ENCODE assay signal across 8 cellular contexts in genomic region chr3:47782538-47783308, GRCh38. TPM values are rescaled to one million over a fixed set of nuclear protein-coding genes. Genes with fewer than 3 reads are reported as not detected.
DNase-seq lines count a peak whose midpoint lies in the region; ATAC-seq and TF ChIP-seq lines count a peak whose summit lies in the region.

No MANE protein-coding gene starts in this region.

- intact Hi-C loops in heart left ventricle (cut with DNase I) (loop anchor here in 4 of 10 donors (5.0 to 10.0 kb wide), 4 partner anchors 40 to 270 kb away; partner anchors contain the start of gene ELP6 (in 1 of the 4)), Right ventricle myocardium superior (cut with DNase I) (no loop called here), thyroid gland (cut with DNase I) (no loop called here)
- intact Hi-C loops in activated T-helper 2 cell treated with anti-CD3 and anti-CD28 coated beads, Interferon-gamma antibody, Interleukin-2, Interleukin-4, amounts not matched to agents 10 μg/mL and 5 μg/mL and 100 μg/mL, durations not matched to agents 14 hours and 24 hours and 36 hours (cut with micrococcal nuclease): loop anchor here (1.0 to 5.0 kb wide), 2 partner anchors 21 to 620 kb away; partner anchors contain the start of genes DHX30 and SETD2

- peak overlapping the region; percentile 91 for H3K4me3 Mint-ChIP-seq in activated T-helper 2 cell treated with anti-CD3 and anti-CD28 coated beads, Interferon-gamma antibody, Interleukin-2, Interleukin-4, amounts not matched to agents 10 μg/mL and 5 μg/mL and 100 μg/mL, durations not matched to agents 14 hours and 24 hours and 36 hours (ENCODE audit: low read depth)

- H3K27me3 ChIP-seq in heart left ventricle (no peaks in the 10 kb centered on the region), thyroid gland (no peaks in the 10 kb centered on the region)

- TF ChIP-seq CTCF in heart left ventricle (IDR thresholded peaks at IDR 0.05): no peak
- TF ChIP-seq CTCF in thyroid gland (IDR thresholded peaks at IDR 0.05): no peak

- no peak for DNase-seq in heart left ventricle
- DNase-seq in Right ventricle myocardium superior: no peak
- no peak for DNase-seq in activated T-helper 2 cell treated with anti-CD3 and anti-CD28 coated beads, Interferon-gamma antibody, Interleukin-2, Interleukin-4, amounts not matched to agents 10 μg/mL and 5 μg/mL and 100 μg/mL, durations not matched to agents 14 hours and 24 hours and 36 hours (ENCODE audit: low spot score)
- DNase-seq in kidney tubule cell (ENCODE audit: low spot score): peak; percentile 61
- no peak for DNase-seq in thyroid gland
- DNase-seq in cerebellar cortex (ENCODE audit: low spot score): no peak
- DNase-seq in stimulated activated CD4-positive, alpha-beta T cell treated with anti-CD3 and anti-CD28 coated beads, Interleukin-12 subunit alpha, Interleukin-12 subunit beta, amount 100 ng/mL, for 4 hours: no peak

- H3K4me3 ChIP-seq in heart left ventricle (peak overlapping the region in 11 of 12 donors; percentile 60 to 98 (median 89)), thyroid gland (replicated peaks in 1 of 3) (peak overlapping the region; percentile 1 to 91 (median 33))

- no peaks in the 10 kb centered on the region for H3K9me3 Mint-ChIP-seq in activated T-helper 2 cell treated with anti-CD3 and anti-CD28 coated beads, Interferon-gamma antibody, Interleukin-2, Interleukin-4, amounts not matched to agents 10 μg/mL and 5 μg/mL and 100 μg/mL, durations not matched to agents 14 hours and 24 hours and 36 hours

- 82 to 91% (median 83%) methylated on average over 19 of the region's 19 CpGs for WGBS in heart left ventricle, 4 donors
- WGBS in thyroid gland, 2 donors: 78 to 79% methylated on average over 19 of the region's 19 CpGs

- H3K4me1 ChIP-seq in heart left ventricle (peaks cover 0 to 40% (median 26%) of the 10 kb centered on the region in 12 donors), thyroid gland (peaks cover 13 to 34% of the 10 kb centered on the region in 2 donors)

- peak overlapping the region; percentile 99 for H3K27ac Mint-ChIP-seq in activated T-helper 2 cell treated with anti-CD3 and anti-CD28 coated beads, Interferon-gamma antibody, Interleukin-2, Interleukin-4, amounts not matched to agents 10 μg/mL and 5 μg/mL and 100 μg/mL, durations not matched to agents 14 hours and 24 hours and 36 hours

- peak overlapping the region; percentile 89 to 99 (median 96) for H3K27ac ChIP-seq in heart left ventricle
- peak overlapping the region; percentile 88 to 97 (median 93) for H3K27ac ChIP-seq in thyroid gland

- H3K4me1 Mint-ChIP-seq in activated T-helper 2 cell treated with anti-CD3 and anti-CD28 coated beads, Interferon-gamma antibody, Interleukin-2, Interleukin-4, amounts not matched to agents 10 μg/mL and 5 μg/mL and 100 μg/mL, durations not matched to agents 14 hours and 24 hours and 36 hours (ENCODE audit: low read depth): peaks cover 17% of the 10 kb centered on the region

- no peaks in the 10 kb centered on the region for H3K27me3 Mint-ChIP-seq in activated T-helper 2 cell treated with anti-CD3 and anti-CD28 coated beads, Interferon-gamma antibody, Interleukin-2, Interleukin-4, amounts not matched to agents 10 μg/mL and 5 μg/mL and 100 μg/mL, durations not matched to agents 14 hours and 24 hours and 36 hours (ENCODE audit: low read depth)

- H3K9me3 ChIP-seq in heart left ventricle: no peaks in the 10 kb centered on the region
- H3K9me3 ChIP-seq in thyroid gland: no peaks in the 10 kb centered on the region

- no peaks in the 10 kb centered on the region for H3K36me3 ChIP-seq in heart left ventricle
- H3K36me3 ChIP-seq in thyroid gland: no peaks in the 10 kb centered on the region

- peaks cover 16% of the 10 kb centered on the region for H3K36me3 Mint-ChIP-seq in activated T-helper 2 cell treated with anti-CD3 and anti-CD28 coated beads, Interferon-gamma antibody, Interleukin-2, Interleukin-4, amounts not matched to agents 10 μg/mL and 5 μg/mL and 100 μg/mL, durations not matched to agents 14 hours and 24 hours and 36 hours (ENCODE audit: low read depth)

- TF ChIP-seq POLR2A in heart left ventricle (IDR thresholded peaks at IDR 0.05) (no peak), thyroid gland (IDR thresholded peaks at IDR 0.05) (no peak)

- ATAC-seq in heart left ventricle (no peak), Right ventricle myocardium superior (ENCODE audit: poor library complexity) (no peak), HG02870 (IDR thresholded peaks at IDR 0.05; ENCODE audit: unreplicated experiment) (no peak)

RNA-seq across cellular contexts. Expression of gene SMARCC1, which starts 1.0 kb away (rescaled TPM):
- 10 to 100 TPM; 17.6 to 31.4 (median 25.5) TPM for total RNA-seq in heart left ventricle
- 10 to 100 TPM in 1 of 2 donors, 1 to 10 TPM in 1; 5.8 to 17.2 TPM for polyA plus RNA-seq in heart left ventricle
- 20.8 TPM for total RNA-seq in Right ventricle myocardium superior
- total RNA-seq in activated T-helper 2 cell treated with anti-CD3 and anti-CD28 coated beads, Interferon-gamma antibody, Interleukin-2, Interleukin-4, amounts not matched to agents 10 μg/mL and 5 μg/mL and 100 μg/mL, durations not matched to agents 14 hours and 24 hours and 36 hours: 150 and 166 TPM in 2 replicates
- total RNA-seq in thyroid gland: 10 to 100 TPM; 38.0 to 49.2 (median 45.4) TPM

RNA-seq across cellular contexts. Expression of gene DHX30, which starts 20.2 kb away (rescaled TPM):
- total RNA-seq in heart left ventricle (10 to 100 TPM; 41.2 to 74.4 (median 49.4) TPM), Right ventricle myocardium superior (45.3 TPM), thyroid gland (10 to 100 TPM; 51.3 to 80.3 (median 72.8) TPM)
- 10 to 100 TPM; 30.7 to 56.3 TPM for polyA plus RNA-seq in heart left ventricle
- total RNA-seq in activated T-helper 2 cell treated with anti-CD3 and anti-CD28 coated beads, Interferon-gamma antibody, Interleukin-2, Interleukin-4, amounts not matched to agents 10 μg/mL and 5 μg/mL and 100 μg/mL, durations not matched to agents 14 hours and 24 hours and 36 hours: 123 and 126 TPM in 2 replicates
